ENCODE assay signal across 22 cellular contexts in the genomic region with DNA sequence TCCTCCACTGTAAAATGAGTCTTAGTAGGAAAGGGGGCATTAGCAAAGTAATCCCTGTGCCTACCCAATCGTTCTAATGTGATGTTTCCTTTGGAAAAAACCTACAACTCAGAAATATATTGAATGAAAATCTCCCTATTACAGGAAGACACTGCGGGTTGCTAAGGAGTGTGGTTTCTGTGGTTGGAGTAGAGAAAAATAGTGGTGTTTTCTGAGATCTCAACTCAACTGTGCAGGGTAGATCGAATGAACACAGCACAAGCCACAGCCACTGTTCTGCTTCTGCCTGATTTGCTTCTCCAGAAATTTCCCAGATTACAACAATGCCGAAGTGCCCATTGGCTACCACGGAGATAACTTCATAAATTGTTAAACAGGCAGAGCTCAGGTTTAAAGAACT.
DNase-seq lines count a peak whose midpoint lies in the region; ATAC-seq and TF ChIP-seq lines count a peak whose summit lies in the region.
"Had no signal": no experiment of that assay in that cellular context is flagged by ENCODE, and none has a peak within 500 bp of the region (broad histone marks: within the 10 kb centered on the region; RNA-seq: fewer than 3 reads in every experiment).

No MANE protein-coding gene starts in this region.

- H3K27me3 Mint-ChIP-seq in natural killer cell treated with Interleukin-12 subunit alpha and Interleukin-12 subunit beta and Interleukin-15 and Interleukin-18, amount 100 ng/mL, for 72 hours, result peaks cover 0 to 2% of the 10 kb centered on the region in 2 donors
- H3K27me3 Mint-ChIP-seq: activated CD4-positive, alpha-beta T cell treated with anti-CD3 and anti-CD28 coated beads, Interleukin-2, amount 10 ng/mL, durations not matched to agents 24 days and 14 days; CD4-positive, alpha-beta T cell; stimulated activated memory B cell treated with anti-CD40 and anti-IgM and Interleukin-4, amounts not matched to agents 10 μg/mL and 1 μg/mL and 100 μg/mL, for 72 hours had no signal

- H3K27ac ChIP-seq in DND-41 (ENCODE audit: low read length), result no peak overlapping the region
- peak overlapping the region; percentile 70 for H3K27ac ChIP-seq in KMS-11
- H3K27ac ChIP-seq in Karpas-422 (ENCODE audit: low read length), result no peak overlapping the region
- H3K27ac ChIP-seq: neural progenitor cell, tibial nerve had no signal

- H3K9ac ChIP-seq in DND-41 (ENCODE audit: low read depth, low read length) (no peak overlapping the region), KMS-11 (peak overlapping the region; percentile 30; the same call in 1 of the 2 replicates), Karpas-422 (ENCODE audit: low read length) (no peak overlapping the region)
- H3K9ac ChIP-seq: neural progenitor cell had no signal

- ATAC-seq in DND-41 (ENCODE audit: insufficient read depth, low read depth), result peak; percentile 67
- ATAC-seq in natural killer cell treated with Interleukin-12 subunit alpha and Interleukin-12 subunit beta and Interleukin-15 and Interleukin-18, amount 100 ng/mL, for 72 hours, result peak in 1 of 2 donors; percentile 74
- ATAC-seq: left colon; stimulated activated memory B cell treated with anti-CD40 and anti-IgM and Interleukin-4, amounts not matched to agents 10 μg/mL and 1 μg/mL and 100 μg/mL, for 72 hours had no signal

- TF ChIP-seq CTCF in DND-41 (IDR thresholded peaks at IDR 0.05; ENCODE audit: borderline replicate concordance, extremely low read depth, low read length, poor library complexity, severe bottlenecking) (no peak), KMS-11 (conservative IDR thresholded peaks at IDR 0.05; ENCODE audit: low read depth, low read length) (no peak), astrocyte of the spinal cord (IDR thresholded peaks at IDR 0.05; ENCODE audit: low read depth, low read length) (no peak)

- no peak overlapping the region for H3K4me3 ChIP-seq in DND-41 (ENCODE audit: low read depth in 1 of 2, low read length in 2 of 2)
- no peak overlapping the region for H3K4me3 ChIP-seq in KMS-11 (IDR thresholded peaks at IDR 0.05; ENCODE audit: insufficient read depth, low read depth, low read length)
- no peak overlapping the region for H3K4me3 ChIP-seq in astrocyte of the spinal cord (ENCODE audit: low read depth, low read length)
- H3K4me3 ChIP-seq in Karpas-422 (ENCODE audit: low read length), result no peak overlapping the region
- H3K4me3 ChIP-seq: HAP-1, neural progenitor cell, tibial nerve had no signal

- H3K36me3 ChIP-seq in DND-41 (ENCODE audit: insufficient read depth, low read length), result no peaks in the 10 kb centered on the region
- H3K36me3 ChIP-seq in KMS-11 (ENCODE audit: insufficient read depth), result no peaks in the 10 kb centered on the region
- H3K36me3 ChIP-seq in Karpas-422 (ENCODE audit: insufficient read depth, low read length), result no peaks in the 10 kb centered on the region
- H3K36me3 ChIP-seq: HAP-1, neural progenitor cell, tibial nerve had no signal

- no peaks in the 10 kb centered on the region for H3K9me2 ChIP-seq in Karpas-422 (replicated peaks; ENCODE audit: insufficient read depth, low read length)

- peaks cover 4% of the 10 kb centered on the region for H3K9me3 Mint-ChIP-seq in natural killer cell treated with Interleukin-12 subunit alpha and Interleukin-12 subunit beta and Interleukin-15 and Interleukin-18, amount 100 ng/mL, for 72 hours
- H3K9me3 Mint-ChIP-seq: activated CD4-positive, alpha-beta T cell treated with anti-CD3 and anti-CD28 coated beads, Interleukin-2, amount 10 ng/mL, durations not matched to agents 24 days and 14 days; stimulated activated memory B cell treated with anti-CD40 and anti-IgM and Interleukin-4, amounts not matched to agents 10 μg/mL and 1 μg/mL and 100 μg/mL, for 72 hours had no signal

- no peaks in the 10 kb centered on the region for H3K36me3 Mint-ChIP-seq in natural killer cell treated with Interleukin-12 subunit alpha and Interleukin-12 subunit beta and Interleukin-15 and Interleukin-18, amount 100 ng/mL, for 72 hours
- H3K36me3 Mint-ChIP-seq: neural progenitor cell; stimulated activated memory B cell treated with anti-CD40 and anti-IgM and Interleukin-4, amounts not matched to agents 10 μg/mL and 1 μg/mL and 100 μg/mL, for 72 hours had no signal

- DNase-seq in DND-41 (peak; percentile 39), astrocyte of the spinal cord (ENCODE audit: low read depth, low spot score) (peak; percentile 81), Karpas-422 (no peak), kidney glomerular epithelial cell (lab: John Stamatoyannopoulos, UW) (no peak), HK-2 (ENCODE audit: unreplicated experiment) (no peak)
- DNase-seq in natural killer cell treated with Interleukin-12 subunit alpha and Interleukin-12 subunit beta and Interleukin-15 and Interleukin-18, amount 100 ng/mL, for 72 hours (ENCODE audit: low spot score), result no peak
- no peak for DNase-seq in stimulated activated naive CD4-positive, alpha-beta T cell (lab: John Stamatoyannopoulos, UW)
- DNase-seq: activated CD4-positive, alpha-beta T cell treated with anti-CD3 and anti-CD28 coated beads, Interleukin-2, amount 10 ng/mL, durations not matched to agents 24 days and 14 days; activated gamma-delta T cell treated with Interleukin-2 at 50 U/mL for 16 hours; amygdala; CD4-positive, alpha-beta T cell; DMS153; foreskin fibroblast; left colon; NCI-H1694 treated with DMSO at 0.1 percent for 48 hours; NCI-H446 treated with DMSO at 0.1 percent for 48 hours; NK-92 treated with Interleukin-12 subunit alpha and Interleukin-12 subunit beta, amount 100 ng/mL, for 24 hours had no signal

- H3K27me3 ChIP-seq in DND-41 (ENCODE audit: insufficient read depth, low read length, poor library complexity) (no peaks in the 10 kb centered on the region), KMS-11 (ENCODE audit: insufficient read depth, low read depth) (no peaks in the 10 kb centered on the region), Karpas-422 (ENCODE audit: low read length) (peaks cover under 1% of the 10 kb centered on the region; the same call in 1 of the 2 replicates)
- H3K27me3 ChIP-seq: neural progenitor cell, tibial nerve had no signal

- no peaks in the 10 kb centered on the region for H4K20me1 ChIP-seq in DND-41 (ENCODE audit: insufficient read depth, low read length)
- no peaks in the 10 kb centered on the region for H4K20me1 ChIP-seq in KMS-11 (ENCODE audit: insufficient read depth)
- H4K20me1 ChIP-seq in Karpas-422 (ENCODE audit: insufficient read depth, low read depth, low read length), result no peaks in the 10 kb centered on the region

- no peak overlapping the region for H2AFZ ChIP-seq in DND-41 (ENCODE audit: low read depth, low read length)
- peak overlapping the region; percentile 30; the same call in 1 of the 2 replicates for H2AFZ ChIP-seq in KMS-11 (ENCODE audit: low read depth)
- H2AFZ ChIP-seq in Karpas-422 (ENCODE audit: low read length), result no peak overlapping the region
- H2AFZ ChIP-seq: neural progenitor cell had no signal

- H3K4me1 ChIP-seq in DND-41 (ENCODE audit: insufficient read depth, low read length) (peaks cover 48% of the 10 kb centered on the region), KMS-11 (ENCODE audit: low read depth, poor library complexity, severe bottlenecking) (peaks cover 64% of the 10 kb centered on the region), Karpas-422 (ENCODE audit: low read length) (no peaks in the 10 kb centered on the region)
- H3K4me1 ChIP-seq: HAP-1 had no signal

- H3K79me2 ChIP-seq in DND-41 (ENCODE audit: insufficient read depth, low read length), result no peaks in the 10 kb centered on the region
- H3K79me2 ChIP-seq in KMS-11 (ENCODE audit: insufficient read depth, low read depth), result no peaks in the 10 kb centered on the region
- no peaks in the 10 kb centered on the region for H3K79me2 ChIP-seq in Karpas-422 (ENCODE audit: low read length)

- H3K4me3 Mint-ChIP-seq in natural killer cell treated with Interleukin-12 subunit alpha and Interleukin-12 subunit beta and Interleukin-15 and Interleukin-18, amount 100 ng/mL, for 72 hours, result peak overlapping the region; percentile 36
- H3K4me3 Mint-ChIP-seq: activated CD4-positive, alpha-beta T cell treated with anti-CD3 and anti-CD28 coated beads, Interleukin-2, amount 10 ng/mL, durations not matched to agents 24 days and 14 days; CD4-positive, alpha-beta T cell; neural progenitor cell; stimulated activated memory B cell treated with anti-CD40 and anti-IgM and Interleukin-4, amounts not matched to agents 10 μg/mL and 1 μg/mL and 100 μg/mL, for 72 hours had no signal

- in situ Hi-C loops in astrocyte of the spinal cord (cut with HindIII; ENCODE audit: low sequenced_read_pairs), result no loop called here

- peak overlapping the region; percentile 32; the same call in 1 of the 2 replicates for H3K4me2 ChIP-seq in DND-41 (ENCODE audit: insufficient read depth, low read length)
- peak overlapping the region; percentile 91 for H3K4me2 ChIP-seq in KMS-11
- no peak overlapping the region for H3K4me2 ChIP-seq in Karpas-422 (ENCODE audit: low read depth, low read length, poor library complexity, severe bottlenecking)
- H3K4me2 ChIP-seq: neural progenitor cell had no signal

- H3K9me3 ChIP-seq in DND-41 (ENCODE audit: insufficient read depth, low read length, severe bottlenecking) (peaks cover 1% of the 10 kb centered on the region), Karpas-422 (ENCODE audit: low read length) (peaks cover 4% of the 10 kb centered on the region)
- H3K9me3 ChIP-seq: HAP-1 had no signal

- peaks cover 3 to 4% of the 10 kb centered on the region in 2 donors for H3K4me1 Mint-ChIP-seq in natural killer cell treated with Interleukin-12 subunit alpha and Interleukin-12 subunit beta and Interleukin-15 and Interleukin-18, amount 100 ng/mL, for 72 hours (ENCODE audit: low read depth in 2 of 2)
- H3K4me1 Mint-ChIP-seq: activated CD4-positive, alpha-beta T cell treated with anti-CD3 and anti-CD28 coated beads, Interleukin-2, amount 10 ng/mL, durations not matched to agents 24 days and 14 days; stimulated activated memory B cell treated with anti-CD40 and anti-IgM and Interleukin-4, amounts not matched to agents 10 μg/mL and 1 μg/mL and 100 μg/mL, for 72 hours had no signal

- peak overlapping the region in 1 of 2 donors; percentile 21 for H3K27ac Mint-ChIP-seq in natural killer cell treated with Interleukin-12 subunit alpha and Interleukin-12 subunit beta and Interleukin-15 and Interleukin-18, amount 100 ng/mL, for 72 hours
- H3K27ac Mint-ChIP-seq: activated CD4-positive, alpha-beta T cell treated with anti-CD3 and anti-CD28 coated beads, Interleukin-2, amount 10 ng/mL, durations not matched to agents 24 days and 14 days; CD4-positive, alpha-beta T cell; neural progenitor cell; stimulated activated memory B cell treated with anti-CD40 and anti-IgM and Interleukin-4, amounts not matched to agents 10 μg/mL and 1 μg/mL and 100 μg/mL, for 72 hours had no signal

Comparison
In these comparisons a context has a peak if more than half of its experiments do, and no peak if none do; other contexts are left out.
1. DNase-seq: peak in DND-41 (single experiment) and astrocyte of the spinal cord (single experiment); none in natural killer cell treated with Interleukin-12 subunit alpha and Interleukin-12 subunit beta and Interleukin-15 and Interleukin-18, amount 100 ng/mL, for 72 hours (single experiment), Karpas-422 (single experiment), kidney glomerular epithelial cell (single experiment), HK-2 (single experiment) and stimulated activated naive CD4-positive, alpha-beta T cell (0 of 6).